Comparison of ENCODE assay signal across 13 cellular contexts in the genomic region with DNA sequence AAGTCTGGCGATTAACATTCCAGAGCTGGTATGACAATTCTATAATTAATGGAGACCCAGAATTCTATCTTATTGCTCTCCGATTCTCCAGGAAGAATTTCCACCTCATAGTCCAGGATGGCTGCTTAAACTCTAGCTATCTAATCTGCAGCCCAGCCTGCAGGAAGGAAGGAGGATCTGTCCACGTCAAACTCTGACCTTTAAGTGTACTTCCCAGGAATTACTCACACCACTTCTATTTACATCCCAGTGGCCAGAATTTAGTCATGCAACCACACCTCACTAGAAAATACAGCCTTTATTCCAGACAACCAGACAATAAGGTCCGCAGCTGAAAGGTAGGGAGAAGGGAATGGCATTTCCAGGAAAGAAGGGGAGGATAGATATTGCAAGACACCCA. TPM values are rescaled to one million over a fixed set of nuclear protein-coding genes. Genes with fewer than 3 reads are reported as not detected.
DNase-seq lines count a peak whose midpoint lies in the region; ATAC-seq and TF ChIP-seq lines count a peak whose summit lies in the region.
"Had no signal": no experiment of that assay in that cellular context is flagged by ENCODE, and none has a peak within 500 bp of the region (broad histone marks: within the 10 kb centered on the region; RNA-seq: fewer than 3 reads in every experiment).

No MANE protein-coding gene starts in this region.

- no peak overlapping the region for H3K27ac ChIP-seq in tibial artery
- no peak overlapping the region for H3K27ac ChIP-seq in gastrocnemius medialis

- H3K36me3 Mint-ChIP-seq in Calu3 (ENCODE audit: insufficient read depth, unreplicated experiment) = peaks cover 22% of the 10 kb centered on the region

- no peak overlapping the region for H3K4me3 Mint-ChIP-seq in Calu3 (ENCODE audit: low read depth, unreplicated experiment)
- H3K4me3 Mint-ChIP-seq: activated naive CD8-positive, alpha-beta T cell treated with anti-CD3 and anti-CD28 coated beads for 36 hours had no signal

- CTCF ChIA-PET in Calu3 (lab: Charles Lee) = no interaction called here

- H3K9me3 Mint-ChIP-seq in Calu3 (ENCODE audit: low read depth, unreplicated experiment) = no peaks in the 10 kb centered on the region

- H3K4me3 ChIP-seq in MG63 (no peak overlapping the region), mucosa of descending colon (no peak overlapping the region), tibial artery (no peak overlapping the region), gastrocnemius medialis (no peak overlapping the region)

- in situ Hi-C loops in gastrocnemius medialis (cut with MboI; ENCODE audit: low sequenced_read_pairs in 4 of 4) = no loop called here

- peaks cover 37% of the 10 kb centered on the region for H3K4me1 Mint-ChIP-seq in Calu3 (ENCODE audit: low read depth, unreplicated experiment)

- BruUV-seq in Calu3 (replicated peaks; lab: Mats Ljungman, UMichigan) = no TSS peak

- peak overlapping the region; percentile 77 for H3K27ac Mint-ChIP-seq in Calu3 (ENCODE audit: unreplicated experiment)
- H3K27ac Mint-ChIP-seq: activated naive CD8-positive, alpha-beta T cell treated with anti-CD3 and anti-CD28 coated beads for 36 hours; CD4-positive, CD25-positive, alpha-beta regulatory T cell had no signal

- ATAC-seq in mucosa of descending colon (peak; percentile 67), HG03196 (IDR thresholded peaks at IDR 0.05; ENCODE audit: unreplicated experiment) (no peak), GM18909 (IDR thresholded peaks at IDR 0.05; ENCODE audit: poor library complexity, unreplicated experiment) (no peak), gastrocnemius medialis (no peak)

- H3K4me1 ChIP-seq in mucosa of descending colon (ENCODE audit: low read depth) (peaks cover 9% of the 10 kb centered on the region), tibial artery (peaks cover 0 to 13% (median 8%) of the 10 kb centered on the region in 4 donors), gastrocnemius medialis (peaks cover 12 to 17% of the 10 kb centered on the region in 2 donors)

- no peaks in the 10 kb centered on the region for H3K36me3 ChIP-seq in MG63
- H3K36me3 ChIP-seq in mucosa of descending colon (ENCODE audit: low read depth) = no peaks in the 10 kb centered on the region
- no peaks in the 10 kb centered on the region for H3K36me3 ChIP-seq in tibial artery
- no peaks in the 10 kb centered on the region for H3K36me3 ChIP-seq in gastrocnemius medialis

- intact Hi-C loops in Calu3 (cut with micrococcal nuclease; ENCODE audit: unreplicated experiment) = no loop called here
- intact Hi-C loops in mucosa of descending colon (cut with DNase I, micrococcal nuclease) = no loop called here
- intact Hi-C loops in tibial artery (cut with DNase I; ENCODE audit: low total_unique reads) = no loop called here
- intact Hi-C loops in gastrocnemius medialis (cut with DNase I; ENCODE audit: low total_unique reads) = loop anchor here (10.0 kb wide), 1 partner anchor 481 kb away; a partner anchor contains a TSS

- no peak for TF ChIP-seq POLR2A in gastrocnemius medialis (IDR thresholded peaks at IDR 0.05)

- DNase-seq in Calu3 = peak; percentile 14
- DNase-seq in MG63 = peak; percentile 32
- peak; percentile 49 for DNase-seq in dermis blood vessel endothelial cell
- no peak for DNase-seq in mucosa of descending colon
- DNase-seq in tibial artery = no peak
- no peak for DNase-seq in gastrocnemius medialis
- DNase-seq: activated naive CD8-positive, alpha-beta T cell treated with anti-CD3 and anti-CD28 coated beads for 36 hours; CD4-positive, CD25-positive, alpha-beta regulatory T cell; effector memory CD4-positive, alpha-beta T cell; NCI-H1092 treated with DMSO at 0.1 percent for 48 hours; NK-92 treated with Interleukin-12 subunit alpha and Interleukin-12 subunit beta, amount 100 ng/mL, for 24 hours had no signal

- H3K9me3 ChIP-seq in MG63 (no peaks in the 10 kb centered on the region), mucosa of descending colon (no peaks in the 10 kb centered on the region), tibial artery (no peaks in the 10 kb centered on the region), gastrocnemius medialis (no peaks in the 10 kb centered on the region)

- TF ChIP-seq CTCF in Calu3 (IDR thresholded peaks at IDR 0.05; ENCODE audit: unreplicated experiment) (no peak), mucosa of descending colon (IDR thresholded peaks at IDR 0.05) (no peak), tibial artery (IDR thresholded peaks at IDR 0.05) (no peak), gastrocnemius medialis (IDR thresholded peaks at IDR 0.05 in 4 of 5, conservative IDR thresholded peaks at IDR 0.05 in 1 of 5) (no peak)

- H3K27me3 Mint-ChIP-seq in Calu3 (ENCODE audit: unreplicated experiment) = no peaks in the 10 kb centered on the region

- H3K27me3 ChIP-seq in MG63 = no peaks in the 10 kb centered on the region
- H3K27me3 ChIP-seq in tibial artery = peaks cover 0 to 12% of the 10 kb centered on the region in 2 donors
- H3K27me3 ChIP-seq in gastrocnemius medialis = no peaks in the 10 kb centered on the region

RNA-seq across cellular contexts. Expression of a gene that starts 3.5 kb away (rescaled TPM):
- total RNA-seq in Calu3 (2022) (13.0 and 13.1 TPM in 2 replicates), dermis blood vessel endothelial cell (9.5 and 20.6 TPM in 2 replicates), mucosa of descending colon (10 to 100 TPM; 32.8 to 50.0 (median 35.1) TPM), gastrocnemius medialis (10 to 100 TPM; 14.1 to 24.6 (median 16.4) TPM)
- 10.6 and 35.3 TPM in 2 replicates for total RNA-seq in MG63 (2014; rRNA removed; shearing (Covaris generic); ENCODE audit: low replicate concordance)

Comparison
In these comparisons a context has a peak if more than half of its experiments do, and no peak if none do; other contexts are left out.
1. DNase-seq: peak in Calu3 (single experiment), MG63 (single experiment) and dermis blood vessel endothelial cell (single experiment); none in mucosa of descending colon (0 of 3), tibial artery (0 of 2) and gastrocnemius medialis (0 of 2).